1 cellular context compared by ENCODE assay signal in the genomic region with DNA sequence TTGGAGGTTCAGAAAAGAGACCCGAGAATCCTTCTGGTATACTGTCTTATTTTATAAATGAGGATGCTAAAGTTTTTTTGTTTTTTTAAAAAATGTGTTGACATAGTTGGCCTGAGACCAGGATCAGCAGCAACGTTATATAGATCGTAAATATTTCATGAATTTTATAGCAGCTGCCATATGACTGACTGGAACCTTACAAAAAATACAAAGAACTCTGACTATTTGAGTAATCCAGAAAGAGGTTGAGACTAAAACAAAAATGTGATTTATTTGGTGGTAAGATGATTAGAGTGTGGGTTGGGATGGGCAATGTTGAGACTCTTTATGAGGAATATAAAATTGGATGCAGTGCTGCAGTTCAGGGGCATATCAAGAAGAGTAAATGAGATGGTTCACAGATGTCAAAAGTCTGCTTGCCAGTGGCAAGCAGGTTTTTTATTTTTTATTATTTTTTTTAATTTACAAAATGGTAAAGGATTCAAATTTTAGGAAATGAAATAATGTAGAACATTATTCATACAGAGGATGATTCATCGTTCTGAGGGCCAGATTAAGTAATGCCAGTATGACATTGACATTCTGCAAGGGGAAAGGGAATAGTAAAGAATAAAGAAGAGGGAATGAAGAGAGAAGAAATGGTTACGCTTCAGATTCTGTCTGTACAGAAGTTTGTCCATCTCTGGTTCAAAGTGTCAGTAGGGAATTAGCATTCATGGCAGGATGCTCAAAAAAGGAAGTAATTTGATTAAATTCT.
TF ChIP-seq lines count a peak whose summit lies in the region.

No MANE protein-coding gene starts in this region.

TF ChIP-seq in GM12878, 131 proteins besides CTCF, POLR2A, EP300 and RAD21 (continued from another document):
- TF ChIP-seq JUNB (IDR thresholded peaks at IDR 0.05) (no peak), PKNOX1 (IDR thresholded peaks at IDR 0.05) (no peak), RB1 (IDR thresholded peaks at IDR 0.05; ENCODE audit: borderline replicate concordance) (no peak), POU2F2 (IDR thresholded peaks at IDR 0.05; ENCODE audit: borderline replicate concordance, low read depth, low read length) (no peak), NR2F1 (conservative IDR thresholded peaks at IDR 0.05) (no peak), REST (IDR thresholded peaks at IDR 0.05; ENCODE audit: low read depth, low read length) (no peak), MYB (IDR thresholded peaks at IDR 0.05; ENCODE audit: borderline replicate concordance, low read depth, low read length) (no peak), SMARCA5 (IDR thresholded peaks at IDR 0.05) (no peak), IKZF2 (IDR thresholded peaks at IDR 0.05) (no peak), NFIC (IDR thresholded peaks at IDR 0.05; ENCODE audit: low read depth, low read length) (no peak), ZNF622 (IDR thresholded peaks at IDR 0.05) (no peak)
- TF ChIP-seq, protein P1, sequence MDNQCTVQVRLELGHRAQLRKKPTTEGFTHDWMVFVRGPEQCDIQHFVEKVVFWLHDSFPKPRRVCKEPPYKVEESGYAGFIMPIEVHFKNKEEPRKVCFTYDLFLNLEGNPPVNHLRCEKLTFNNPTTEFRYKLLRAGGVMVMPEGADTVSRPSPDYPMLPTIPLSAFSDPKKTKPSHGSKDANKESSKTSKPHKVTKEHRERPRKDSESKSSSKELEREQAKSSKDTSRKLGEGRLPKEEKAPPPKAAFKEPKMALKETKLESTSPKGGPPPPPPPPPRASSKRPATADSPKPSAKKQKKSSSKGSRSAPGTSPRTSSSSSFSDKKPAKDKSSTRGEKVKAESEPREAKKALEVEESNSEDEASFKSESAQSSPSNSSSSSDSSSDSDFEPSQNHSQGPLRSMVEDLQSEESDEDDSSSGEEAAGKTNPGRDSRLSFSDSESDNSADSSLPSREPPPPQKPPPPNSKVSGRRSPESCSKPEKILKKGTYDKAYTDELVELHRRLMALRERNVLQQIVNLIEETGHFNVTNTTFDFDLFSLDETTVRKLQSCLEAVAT (IDR thresholded peaks at IDR 0.05), result no peak
